ENCODE assay signal across 8 cellular contexts in the genomic region with DNA sequence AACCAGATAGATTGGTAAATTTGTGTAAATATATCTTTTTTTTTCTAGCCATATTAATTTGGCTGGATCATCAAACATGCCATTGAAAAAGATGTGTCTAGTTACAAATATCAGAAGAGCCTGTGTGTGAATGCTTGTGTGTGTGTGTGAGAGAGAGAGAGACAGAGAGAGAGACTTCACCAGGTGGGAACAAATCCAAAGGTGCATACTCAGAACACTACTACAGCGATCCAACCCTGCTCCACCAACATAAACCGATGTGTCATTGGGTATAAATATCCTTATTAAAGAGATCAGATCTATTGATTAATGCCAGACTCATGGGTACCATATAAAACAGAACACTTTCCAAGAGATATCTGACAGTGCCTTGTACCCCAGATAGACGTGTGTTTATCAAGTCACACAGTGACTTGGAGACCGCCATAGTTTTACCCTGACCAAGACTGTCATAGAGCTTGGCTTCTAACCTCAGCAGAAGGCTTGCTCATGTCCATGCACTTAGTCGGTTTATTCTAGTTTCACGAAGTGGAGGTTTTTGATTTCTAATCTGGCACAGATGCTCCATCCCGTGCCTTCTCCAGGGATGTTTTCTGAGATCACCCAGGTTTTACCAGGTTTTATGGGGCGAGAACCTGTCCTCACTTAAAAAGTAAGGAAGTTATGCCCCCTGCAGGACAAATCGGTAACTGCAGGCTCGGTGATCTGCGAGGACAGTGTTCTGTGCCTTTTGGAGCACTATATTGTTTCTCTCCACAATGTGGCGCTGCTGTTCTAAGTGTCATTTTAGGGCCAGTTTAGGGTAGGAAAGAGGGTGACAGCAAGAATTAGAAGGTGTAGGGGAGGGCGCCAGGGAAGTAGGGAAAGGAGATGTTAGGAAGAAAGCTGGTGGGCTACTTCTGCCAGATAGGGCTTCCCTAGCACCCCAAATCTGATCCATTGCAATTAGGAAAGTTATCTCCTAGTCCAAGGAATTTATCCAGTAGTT. TPM values are rescaled to one million over a fixed set of nuclear protein-coding genes. Genes with fewer than 3 reads are reported as not detected.
A peak's percentile ranks its signal among the peaks of the same experiment; 100 is the strongest.
DNase-seq lines count a peak whose midpoint lies in the region; ATAC-seq, FAIRE-seq and TF ChIP-seq lines count a peak whose summit lies in the region.

No MANE protein-coding gene starts in this region.

- peak overlapping the region; percentile 50 for H3K4me2 ChIP-seq in keratinocyte (ENCODE audit: control insufficient read depth, extremely low read depth, insufficient read depth, low read depth, low read length)

- no peak overlapping the region; the same call in 1 of the 2 replicates for H3K27ac Mint-ChIP-seq in WTC11

- no peaks in the 10 kb centered on the region for H3K27me3 ChIP-seq in keratinocyte (ENCODE audit: control insufficient read depth, extremely low read depth, insufficient read depth, low read length)

- no peaks in the 10 kb centered on the region for H3K9me3 ChIP-seq in keratinocyte (ENCODE audit: control insufficient read depth, low read depth, low read length)

- H3K4me1 ChIP-seq in keratinocyte (ENCODE audit: control insufficient read depth, extremely low read depth, insufficient read depth, low read length), result peaks cover 9% of the 10 kb centered on the region

- no peaks in the 10 kb centered on the region for H3K9me1 ChIP-seq in keratinocyte (ENCODE audit: control insufficient read depth, extremely low read depth, insufficient read depth, low read length)

- H3K79me2 ChIP-seq in keratinocyte (ENCODE audit: control insufficient read depth, insufficient read depth, low read length), result no peaks in the 10 kb centered on the region

- ATAC-seq in HG03280 (IDR thresholded peaks at IDR 0.05; ENCODE audit: unreplicated experiment) (peak; percentile 85), WTC11 (peak; percentile 99)

- peak; percentile 89 for FAIRE-seq in keratinocyte (lab: Jason Lieb, UNC)

- no peaks in the 10 kb centered on the region; the same call in 1 of the 2 replicates for H3K27me3 Mint-ChIP-seq in WTC11 (ENCODE audit: low read depth)

- H3K36me3 Mint-ChIP-seq in WTC11, result no peaks in the 10 kb centered on the region

- H3K4me3 Mint-ChIP-seq in WTC11, result no peak overlapping the region

- H3K27ac ChIP-seq in keratinocyte (ENCODE audit: control insufficient read depth, insufficient read depth, low read length), result no peak overlapping the region

- H3K4me3 ChIP-seq in cardiac fibroblast (replicated peaks in 1 of 2; ENCODE audit: low read depth in 2 of 2, low read length in 2 of 2) (no peak overlapping the region), keratinocyte (ENCODE audit: control insufficient read depth in 2 of 3, extremely low read depth in 1 of 3, insufficient read depth in 2 of 3, low read depth in 1 of 3, low read length in 3 of 3) (no peak overlapping the region)

- CTCF ChIA-PET in WTC11 (lab: Charles Lee), result interaction anchor here (0.6 to 6.5 kb wide), 27 partner anchors 14 to 445 kb away, joined by 3 to 72 read pairs (median 4); partner anchors contain the start of genes HIF1AN, PKD2L1 and SCD

- peak; percentile 99 for TF ChIP-seq CTCF in WTC11 (IDR thresholded peaks at IDR 0.05)
- TF ChIP-seq CTCF in cardiac fibroblast (IDR thresholded peaks at IDR 0.05; ENCODE audit: low read depth, low read length), result peak; percentile 96
- peak; percentile 85 to 100 (median 100) for TF ChIP-seq CTCF in keratinocyte (optimal IDR thresholded peaks at IDR 0.05 in 1 of 3, IDR thresholded peaks at IDR 0.05 in 1 of 3, conservative IDR thresholded peaks at IDR 0.05 in 1 of 3; ENCODE audit: extremely low read depth in 1 of 3, insufficient read depth in 2 of 3, low read length in 3 of 3)

- peak overlapping the region; percentile 47 for H2AFZ ChIP-seq in keratinocyte (ENCODE audit: control insufficient read depth, low read length)

- POLR2A ChIA-PET in WTC11 (lab: Charles Lee), result no interaction called here

- dilution Hi-C loops in keratinocyte (cut with MboI; ENCODE audit: extremely low pct_ligation_motif_present, low sequenced_read_pairs), result loop anchor here (25.0 kb wide), 1 partner anchor 96 kb away; the partner anchor contains the start of genes PKD2L1 and SCD

- no peaks in the 10 kb centered on the region for H4K20me1 ChIP-seq in keratinocyte (ENCODE audit: control insufficient read depth, extremely low read depth, insufficient read depth, low read length)

- H3K9me3 Mint-ChIP-seq in WTC11, result no peaks in the 10 kb centered on the region

- H3K36me3 ChIP-seq in keratinocyte (ENCODE audit: control insufficient read depth in 2 of 2, extremely low read depth in 1 of 2, insufficient read depth in 2 of 2, low read length in 2 of 2), result no peaks in the 10 kb centered on the region

- H3K4me1 Mint-ChIP-seq in WTC11, result peaks cover 6% of the 10 kb centered on the region

- H3K9ac ChIP-seq in keratinocyte (ENCODE audit: control insufficient read depth, extremely low read depth, insufficient read depth, low read length), result no peak overlapping the region

- DNase-seq in activated gamma-delta T cell treated with Interleukin-2 at 50 U/mL for 16 hours, result peak; percentile 98
- DNase-seq in activated gamma-delta T cell (lab: John Stamatoyannopoulos, UW), result no peak
- DNase-seq in NCI-H446 (lab: John Stamatoyannopoulos, UW), result peak; percentile 85 to 94
- peak; percentile 98 for DNase-seq in WTC11 (ENCODE audit: low spot score)
- DNase-seq in cardiac fibroblast (ENCODE audit: low read depth in 2 of 2), result peak; percentile 94 to 97
- DNase-seq in keratinocyte (ENCODE audit: low read depth, low spot score), result peak; percentile 79
- peak; percentile 91 to 98 for DNase-seq in stimulated activated CD4-positive, alpha-beta T cell treated with anti-CD3 and anti-CD28 coated beads, Interleukin-1b, Interleukin-23, amount 100 ng/mL, for 4 hours (ENCODE audit: low read depth in 2 of 2)

TF ChIP-seq in WTC11, 78 proteins besides CTCF, POLR2A, EP300 and RAD21 (continues in another document):
- TF ChIP-seq, protein P1, sequence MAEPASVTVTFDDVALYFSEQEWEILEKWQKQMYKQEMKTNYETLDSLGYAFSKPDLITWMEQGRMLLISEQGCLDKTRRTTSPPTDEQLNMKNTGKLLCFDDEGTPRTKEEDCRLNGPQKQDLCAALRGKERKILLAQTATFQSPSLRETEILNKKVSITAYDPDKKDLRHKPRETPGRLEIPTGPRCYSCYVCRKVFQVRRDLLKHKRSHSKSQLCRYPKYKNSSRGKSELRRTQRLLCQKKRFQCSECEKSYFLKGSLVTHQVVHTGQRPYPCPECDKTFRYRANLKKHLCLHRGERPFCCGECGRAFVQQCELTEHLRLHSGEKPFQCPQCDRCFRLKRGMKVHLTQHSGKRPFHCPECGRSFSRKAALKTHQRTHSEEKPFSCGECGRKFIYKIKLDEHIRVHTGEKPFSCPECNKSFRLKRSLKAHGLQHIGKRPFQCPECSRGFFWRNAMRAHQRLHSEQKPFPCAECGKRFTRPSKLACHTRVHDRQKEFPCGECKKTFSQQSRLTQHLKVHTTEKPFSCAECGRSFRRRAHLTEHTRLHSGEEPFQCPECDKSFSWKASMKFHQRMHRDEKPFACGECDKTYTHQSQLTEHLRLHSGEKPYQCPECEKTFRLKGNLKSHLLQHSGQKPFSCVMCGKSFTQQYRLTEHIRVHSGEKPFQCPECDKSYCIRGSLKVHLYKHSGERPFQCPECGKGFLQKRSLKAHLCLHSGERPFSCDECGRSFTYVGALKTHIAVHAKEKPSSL (CRISPR knock-in tag; conservative IDR thresholded peaks at IDR 0.05), result no peak
- TF ChIP-seq IRF2 (CRISPR knock-in tag; IDR thresholded peaks at IDR 0.05; ENCODE audit: borderline replicate concordance, low read depth) (no peak), CREB1 (CRISPR knock-in tag; IDR thresholded peaks at IDR 0.05) (no peak), ZNF416 (CRISPR knock-in tag; IDR thresholded peaks at IDR 0.05) (no peak), ZNF138 (CRISPR knock-in tag; conservative IDR thresholded peaks at IDR 0.05) (no peak), ZBTB21 (CRISPR knock-in tag; IDR thresholded peaks at IDR 0.05; ENCODE audit: borderline replicate concordance) (no peak), FOXJ3 (CRISPR knock-in tag; IDR thresholded peaks at IDR 0.05; ENCODE audit: borderline replicate concordance) (no peak), ZNF671 (CRISPR knock-in tag; IDR thresholded peaks at IDR 0.05) (no peak), OVOL2 (CRISPR knock-in tag; IDR thresholded peaks at IDR 0.05; ENCODE audit: borderline replicate concordance) (no peak)
- TF ChIP-seq, protein P2, sequence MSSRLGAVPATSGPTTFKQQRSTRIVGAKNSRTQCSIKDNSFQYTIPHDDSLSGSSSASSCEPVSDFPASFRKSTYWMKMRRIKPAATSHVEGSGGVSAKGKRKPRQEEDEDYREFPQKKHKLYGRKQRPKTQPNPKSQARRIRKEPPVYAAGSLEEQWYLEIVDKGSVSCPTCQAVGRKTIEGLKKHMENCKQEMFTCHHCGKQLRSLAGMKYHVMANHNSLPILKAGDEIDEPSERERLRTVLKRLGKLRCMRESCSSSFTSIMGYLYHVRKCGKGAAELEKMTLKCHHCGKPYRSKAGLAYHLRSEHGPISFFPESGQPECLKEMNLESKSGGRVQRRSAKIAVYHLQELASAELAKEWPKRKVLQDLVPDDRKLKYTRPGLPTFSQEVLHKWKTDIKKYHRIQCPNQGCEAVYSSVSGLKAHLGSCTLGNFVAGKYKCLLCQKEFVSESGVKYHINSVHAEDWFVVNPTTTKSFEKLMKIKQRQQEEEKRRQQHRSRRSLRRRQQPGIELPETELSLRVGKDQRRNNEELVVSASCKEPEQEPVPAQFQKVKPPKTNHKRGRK (CRISPR knock-in tag; IDR thresholded peaks at IDR 0.05; ENCODE audit: borderline replicate concordance), result no peak
- TF ChIP-seq, protein P3, sequence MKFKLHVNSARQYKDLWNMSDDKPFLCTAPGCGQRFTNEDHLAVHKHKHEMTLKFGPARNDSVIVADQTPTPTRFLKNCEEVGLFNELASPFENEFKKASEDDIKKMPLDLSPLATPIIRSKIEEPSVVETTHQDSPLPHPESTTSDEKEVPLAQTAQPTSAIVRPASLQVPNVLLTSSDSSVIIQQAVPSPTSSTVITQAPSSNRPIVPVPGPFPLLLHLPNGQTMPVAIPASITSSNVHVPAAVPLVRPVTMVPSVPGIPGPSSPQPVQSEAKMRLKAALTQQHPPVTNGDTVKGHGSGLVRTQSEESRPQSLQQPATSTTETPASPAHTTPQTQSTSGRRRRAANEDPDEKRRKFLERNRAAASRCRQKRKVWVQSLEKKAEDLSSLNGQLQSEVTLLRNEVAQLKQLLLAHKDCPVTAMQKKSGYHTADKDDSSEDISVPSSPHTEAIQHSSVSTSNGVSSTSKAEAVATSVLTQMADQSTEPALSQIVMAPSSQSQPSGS (CRISPR knock-in tag; IDR thresholded peaks at IDR 0.05; ENCODE audit: borderline replicate concordance, low read depth), result no peak

RNA-seq across cellular contexts. Expression of gene WNT8B, which starts 29.3 kb away (rescaled TPM):
- total RNA-seq in WTC11 (2021), result 0.68 to 1.1 TPM (median 0.85 TPM) in 3 replicates
- polyA plus RNA-seq in keratinocyte, result not detected in 3 replicates
- polyA plus RNA-seq in keratinocyte (2011; ENCODE audit: low read depth), result not detected
- not detected in 2 replicates for polyA plus RNA-seq in keratinocyte (2011; cell fraction: cytosol; rRNA removed)
- polyA plus RNA-seq in keratinocyte (2011; cell fraction: nucleus; rRNA removed), result not detected in 2 replicates
- not detected in 2 replicates for polyA plus RNA-seq in keratinocyte (2012; ENCODE audit: low replicate concordance)
- polyA minus RNA-seq in keratinocyte, result not detected in 3 replicates
- polyA minus RNA-seq in keratinocyte (2011; cell fraction: cytosol; rRNA and poly(A)+ RNA removed), result not detected
- not detected in 2 replicates for polyA minus RNA-seq in keratinocyte (2011; cell fraction: nucleus; rRNA and poly(A)+ RNA removed)
